ENCODE assay signal across 15 cellular contexts in genomic region chr2:108315408-108316193, GRCh38. TPM values are rescaled to one million over a fixed set of nuclear protein-coding genes. Genes with fewer than 3 reads are reported as not detected.
DNase-seq lines count a peak whose midpoint lies in the region; ATAC-seq and TF ChIP-seq lines count a peak whose summit lies in the region.
"Had no signal": no experiment of that assay in that cellular context is flagged by ENCODE, and none has a peak within 500 bp of the region (broad histone marks: within the 10 kb centered on the region; RNA-seq: fewer than 3 reads in every experiment).

No MANE protein-coding gene starts in this region.

- H3K79me1 ChIP-seq in neuronal stem cell (ENCODE audit: low read depth, low read length), result no peaks in the 10 kb centered on the region

- no peak overlapping the region for H2BK120ac ChIP-seq in neuronal stem cell (ENCODE audit: low read depth, low read length)

- H2BK15ac ChIP-seq in neuronal stem cell (ENCODE audit: low read length), result no peak overlapping the region

- no peak overlapping the region for H2BK12ac ChIP-seq in neuronal stem cell (ENCODE audit: low read length)

- no peaks in the 10 kb centered on the region for H3K9me3 Mint-ChIP-seq in osteocyte (ENCODE audit: unreplicated experiment)
- H3K9me3 Mint-ChIP-seq: activated CD4-positive, alpha-beta memory T cell treated with anti-CD3 and anti-CD28 coated beads for 36 hours; activated naive CD4-positive, alpha-beta T cell treated with anti-CD3 and anti-CD28 coated beads, Interleukin-2, amount 50 U/mL, for 24 hours; stimulated activated naive CD8-positive, alpha-beta T cell treated with anti-CD3 and anti-CD28 coated beads, Interleukin-15, Interleukin-2, amounts not matched to agents 100 ng/mL and 50 ng/mL, for 24 hours had no signal

- H3K9ac ChIP-seq in neuronal stem cell (ENCODE audit: low read depth, low read length, poor library complexity), result no peak overlapping the region

- H2BK5ac ChIP-seq in neuronal stem cell (ENCODE audit: low read length), result no peak overlapping the region

- H3K4me3 Mint-ChIP-seq in osteocyte (ENCODE audit: unreplicated experiment), result no peak overlapping the region
- H3K4me3 Mint-ChIP-seq: activated CD4-positive, alpha-beta memory T cell treated with anti-CD3 and anti-CD28 coated beads for 36 hours; activated naive CD4-positive, alpha-beta T cell treated with anti-CD3 and anti-CD28 coated beads, Interleukin-2, amount 50 U/mL, for 24 hours; stimulated activated naive CD8-positive, alpha-beta T cell treated with anti-CD3 and anti-CD28 coated beads, Interleukin-15, Interleukin-2, amounts not matched to agents 100 ng/mL and 50 ng/mL, for 24 hours had no signal

- no peaks in the 10 kb centered on the region for H3K27me3 Mint-ChIP-seq in osteocyte (ENCODE audit: unreplicated experiment)
- H3K27me3 Mint-ChIP-seq: activated CD4-positive, alpha-beta memory T cell treated with anti-CD3 and anti-CD28 coated beads for 36 hours; activated naive CD4-positive, alpha-beta T cell treated with anti-CD3 and anti-CD28 coated beads, Interleukin-2, amount 50 U/mL, for 24 hours; stimulated activated naive CD8-positive, alpha-beta T cell treated with anti-CD3 and anti-CD28 coated beads, Interleukin-15, Interleukin-2, amounts not matched to agents 100 ng/mL and 50 ng/mL, for 24 hours had no signal

- DNase-seq in DMS79 treated with DMSO at 0.1 percent for 48 hours (lab: John Stamatoyannopoulos, UW) (peak; percentile 54), LoVo (ENCODE audit: low spot score) (peak; percentile 76), neuronal stem cell (ENCODE audit: low spot score) (no peak), osteocyte (ENCODE audit: extremely low spot score, unreplicated experiment) (no peak), vagina (ENCODE audit: extremely low spot score in 2 of 2) (no peak), OCI-M2 (lab: John Stamatoyannopoulos, UW; ENCODE audit: unreplicated experiment) (no peak)
- DNase-seq: activated CD4-positive, alpha-beta memory T cell treated with anti-CD3 and anti-CD28 coated beads for 36 hours; stimulated activated CD4-positive, alpha-beta T cell treated with anti-CD3 and anti-CD28 coated beads, Interleukin-4, amount 100 ng/mL, for 4 hours; T-helper 2 cell had no signal

- no peak for TF ChIP-seq POLR2A in vagina (IDR thresholded peaks at IDR 0.05)

- peaks cover 19% of the 10 kb centered on the region for H3K4me1 Mint-ChIP-seq in osteocyte (ENCODE audit: unreplicated experiment)
- H3K4me1 Mint-ChIP-seq: activated naive CD4-positive, alpha-beta T cell treated with anti-CD3 and anti-CD28 coated beads, Interleukin-2, amount 50 U/mL, for 24 hours had no signal

- no peak overlapping the region for H3K27ac Mint-ChIP-seq in osteocyte (ENCODE audit: unreplicated experiment)
- H3K27ac Mint-ChIP-seq: activated CD4-positive, alpha-beta memory T cell treated with anti-CD3 and anti-CD28 coated beads for 36 hours; activated naive CD4-positive, alpha-beta T cell treated with anti-CD3 and anti-CD28 coated beads, Interleukin-2, amount 50 U/mL, for 24 hours; stimulated activated naive CD8-positive, alpha-beta T cell treated with anti-CD3 and anti-CD28 coated beads, Interleukin-15, Interleukin-2, amounts not matched to agents 100 ng/mL and 50 ng/mL, for 24 hours had no signal

- H4K91ac ChIP-seq in neuronal stem cell (ENCODE audit: low read depth, low read length, poor library complexity), result no peak overlapping the region

- no CpG with 5 or more reads among the region's 4 CpGs for WGBS in neuronal stem cell (ENCODE audit: extremely low coverage in 2 of 2, insufficient read length in 2 of 2, insufficient replicate concordance in 1 of 2), 2 donors

- H3K4me2 ChIP-seq in neuronal stem cell (ENCODE audit: insufficient read depth, low read length, poor library complexity, severe bottlenecking), result no peak overlapping the region

- peak overlapping the region; percentile 14 for H2AFZ ChIP-seq in neuronal stem cell (ENCODE audit: low read length)

- H3K4me1 ChIP-seq in neuronal stem cell (ENCODE audit: control insufficient read depth in 2 of 2, insufficient read depth in 1 of 2, low read depth in 1 of 2, low read length in 2 of 2) (peaks cover 11 to 13% of the 10 kb centered on the region in 2 donors), vagina (peaks cover 19% of the 10 kb centered on the region)

- no peak overlapping the region for H4K8ac ChIP-seq in neuronal stem cell (ENCODE audit: low read depth, low read length)

- H3K36me3 ChIP-seq in neuronal stem cell (replicated peaks in 1 of 2; ENCODE audit: control insufficient read depth in 2 of 2, insufficient read depth in 2 of 2, low read length in 2 of 2) (no peaks in the 10 kb centered on the region), vagina (no peaks in the 10 kb centered on the region)

- intact Hi-C loops in vagina (cut with DNase I), result no loop called here

- no peaks in the 10 kb centered on the region for H3K36me3 Mint-ChIP-seq in osteocyte (ENCODE audit: unreplicated experiment)
- H3K36me3 Mint-ChIP-seq: activated CD4-positive, alpha-beta memory T cell treated with anti-CD3 and anti-CD28 coated beads for 36 hours; activated naive CD4-positive, alpha-beta T cell treated with anti-CD3 and anti-CD28 coated beads, Interleukin-2, amount 50 U/mL, for 24 hours had no signal

- no peak overlapping the region for H3K14ac ChIP-seq in neuronal stem cell (ENCODE audit: low read length)

- no peak overlapping the region for H3K4me3 ChIP-seq in neuronal stem cell (ENCODE audit: low read length in 2 of 2)
- H3K4me3 ChIP-seq in vagina, result no peak overlapping the region
- H3K4me3 ChIP-seq: coronary artery had no signal

- TF ChIP-seq CTCF in osteocyte (IDR thresholded peaks at IDR 0.05) (no peak), vagina (IDR thresholded peaks at IDR 0.05) (no peak)

- H3K23ac ChIP-seq in neuronal stem cell (ENCODE audit: low read depth, low read length, poor library complexity), result no peak overlapping the region

- H3K9me3 ChIP-seq in neuronal stem cell (replicated peaks in 1 of 2; ENCODE audit: control insufficient read depth in 2 of 2, insufficient read depth in 1 of 2, low read depth in 1 of 2, low read length in 2 of 2) (no peaks in the 10 kb centered on the region), vagina (no peaks in the 10 kb centered on the region)

- ATAC-seq in esophagus mucosa (peak; percentile 64), SK-N-SH treated with all-trans-retinoic acid at 6 μM for 48 hours (no peak)

- no peak overlapping the region for H3K4ac ChIP-seq in neuronal stem cell (ENCODE audit: low read length)

- H3K27me3 ChIP-seq in neuronal stem cell (ENCODE audit: control insufficient read depth in 3 of 3, insufficient read depth in 3 of 3, low read depth in 1 of 3, low read length in 3 of 3) (peaks cover 0 to 8% (median 0%) of the 10 kb centered on the region in 3 experiments), vagina (no peaks in the 10 kb centered on the region)

- H3K27ac ChIP-seq in neuronal stem cell (replicated peaks; ENCODE audit: low read length) (peak overlapping the region; percentile 41), vagina (no peak overlapping the region)
- H3K27ac ChIP-seq: coronary artery had no signal

- H3K18ac ChIP-seq in neuronal stem cell (ENCODE audit: low read length), result no peak overlapping the region

- H2AK5ac ChIP-seq in neuronal stem cell (ENCODE audit: low read depth, low read length), result no peak overlapping the region

TF ChIP-seq in SK-N-SH treated with all-trans-retinoic acid at 6 μM for 48 hours, 23 proteins besides CTCF, POLR2A, EP300 and RAD21:
- TF ChIP-seq TCF4 (CRISPR knock-in tag; IDR thresholded peaks at IDR 0.05; ENCODE audit: borderline replicate concordance), result no peak
- no peak for TF ChIP-seq GLIS3 (CRISPR knock-in tag; IDR thresholded peaks at IDR 0.05)
- TF ChIP-seq ISL1 (CRISPR knock-in tag; IDR thresholded peaks at IDR 0.05), result no peak
- no peak for TF ChIP-seq ZFP3 (CRISPR knock-in tag; IDR thresholded peaks at IDR 0.05)
- TF ChIP-seq, protein P1, sequence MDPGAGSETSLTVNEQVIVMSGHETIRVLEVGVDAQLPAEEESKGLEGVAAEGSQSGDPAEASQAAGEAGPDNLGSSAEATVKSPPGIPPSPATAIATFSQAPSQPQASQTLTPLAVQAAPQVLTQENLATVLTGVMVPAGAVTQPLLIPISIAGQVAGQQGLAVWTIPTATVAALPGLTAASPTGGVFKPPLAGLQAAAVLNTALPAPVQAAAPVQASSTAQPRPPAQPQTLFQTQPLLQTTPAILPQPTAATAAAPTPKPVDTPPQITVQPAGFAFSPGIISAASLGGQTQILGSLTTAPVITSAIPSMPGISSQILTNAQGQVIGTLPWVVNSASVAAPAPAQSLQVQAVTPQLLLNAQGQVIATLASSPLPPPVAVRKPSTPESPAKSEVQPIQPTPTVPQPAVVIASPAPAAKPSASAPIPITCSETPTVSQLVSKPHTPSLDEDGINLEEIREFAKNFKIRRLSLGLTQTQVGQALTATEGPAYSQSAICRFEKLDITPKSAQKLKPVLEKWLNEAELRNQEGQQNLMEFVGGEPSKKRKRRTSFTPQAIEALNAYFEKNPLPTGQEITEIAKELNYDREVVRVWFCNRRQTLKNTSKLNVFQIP (CRISPR knock-in tag; IDR thresholded peaks at IDR 0.05; ENCODE audit: borderline replicate concordance, low read depth), result no peak
- TF ChIP-seq PATZ1 (CRISPR knock-in tag; IDR thresholded peaks at IDR 0.05; ENCODE audit: borderline replicate concordance), result no peak
- no peak for TF ChIP-seq ZNF70 (CRISPR knock-in tag; IDR thresholded peaks at IDR 0.05)

RNA-seq across cellular contexts. Expression of gene SULT1C2, which starts 26.9 kb away (rescaled TPM):
- total RNA-seq in esophagus mucosa (not detected), osteocyte (1.9 and 2.2 TPM in 2 replicates), vagina (not detected)
- 1.1 TPM for polyA plus RNA-seq in neuronal stem cell (2013, experiment 1 of 2)
- 1.2 TPM for polyA plus RNA-seq in neuronal stem cell (2013, experiment 2 of 2)
- total RNA-seq: activated CD4-positive, alpha-beta memory T cell treated with anti-CD3 and anti-CD28 coated beads for 36 hours; OCI-LY7 had no signal

Comparison
In these comparisons a context has a peak if more than half of its experiments do, and no peak if none do; other contexts are left out.
1. DNase-seq: peak in DMS79 treated with DMSO at 0.1 percent for 48 hours (single experiment) and LoVo (single experiment); none in neuronal stem cell (single experiment), osteocyte (single experiment), vagina (0 of 2) and OCI-M2 (single experiment).